In genomic region chrX:102832661-102833060, GRCh38 we compare ENCODE assay signal across 10 cellular contexts.
A peak's percentile ranks its signal among the peaks of the same experiment; 100 is the strongest.
DNase-seq lines count a peak whose midpoint lies in the region; ATAC-seq and TF ChIP-seq lines count a peak whose summit lies in the region.
"Had no signal": no experiment of that assay in that cellular context is flagged by ENCODE, and none has a peak within 500 bp of the region (broad histone marks: within the 10 kb centered on the region; RNA-seq: fewer than 3 reads in every experiment).

No MANE protein-coding gene starts in this region.

- no peaks in the 10 kb centered on the region for H3K9me3 Mint-ChIP-seq in activated naive CD8-positive, alpha-beta T cell treated with anti-CD3 and anti-CD28 coated beads for 36 hours
- H3K9me3 Mint-ChIP-seq: natural killer cell treated with Interleukin-12 subunit alpha and Interleukin-12 subunit beta and Interleukin-15 and Interleukin-18, amount 100 ng/mL, for 72 hours had no signal

- CTCF ChIA-PET in mammary epithelial cell (lab: Charles Lee; ENCODE audit: low non-redundant PET): no interaction called here

- H3K27me3 ChIP-seq in mammary epithelial cell (ENCODE audit: insufficient read depth, low read length): no peaks in the 10 kb centered on the region
- H3K27me3 ChIP-seq: Peyer's patch had no signal

- 76% methylated on average over 5 of the region's 5 CpGs for WGBS in mammary epithelial cell (ENCODE audit: low coverage, missing lambda C conversion rate)

- H4K20me1 ChIP-seq in mammary epithelial cell (ENCODE audit: insufficient read depth, low read length): no peaks in the 10 kb centered on the region

- no peak overlapping the region for H3K4me2 ChIP-seq in mammary epithelial cell (ENCODE audit: insufficient read depth, low read depth, low read length)

- dilution Hi-C loops in mammary epithelial cell (cut with HindIII; ENCODE audit: low sequenced_read_pairs): no loop called here

- in situ Hi-C loops in mammary epithelial cell (cut with MboI; ENCODE audit: low sequenced_read_pairs in 2 of 2): no loop called here

- H3K36me3 Mint-ChIP-seq in activated naive CD8-positive, alpha-beta T cell treated with anti-CD3 and anti-CD28 coated beads for 36 hours: peaks cover 17% of the 10 kb centered on the region
- H3K36me3 Mint-ChIP-seq: natural killer cell treated with Interleukin-12 subunit alpha and Interleukin-12 subunit beta and Interleukin-15 and Interleukin-18, amount 100 ng/mL, for 72 hours had no signal

- DNase-seq in COLO668 (lab: John Stamatoyannopoulos, UW; ENCODE audit: unreplicated experiment): peak; percentile 3
- DNase-seq in M059J (ENCODE audit: low read depth): peak; percentile 93
- peak; percentile 53 for DNase-seq in mammary epithelial cell
- DNase-seq in medulla oblongata (ENCODE audit: extremely low spot score): peak; percentile 5
- no peak for DNase-seq in GOT3 (lab: John Stamatoyannopoulos, UW)
- DNase-seq in activated naive CD8-positive, alpha-beta T cell treated with anti-CD3 and anti-CD28 coated beads for 36 hours: no peak
- DNase-seq in NCI-H345 (lab: John Stamatoyannopoulos, UW): no peak
- DNase-seq: Peyer's patch had no signal

- H3K27me3 Mint-ChIP-seq in activated naive CD8-positive, alpha-beta T cell treated with anti-CD3 and anti-CD28 coated beads for 36 hours: no peaks in the 10 kb centered on the region
- H3K27me3 Mint-ChIP-seq: natural killer cell treated with Interleukin-12 subunit alpha and Interleukin-12 subunit beta and Interleukin-15 and Interleukin-18, amount 100 ng/mL, for 72 hours had no signal

- no peak overlapping the region for H3K27ac ChIP-seq in mammary epithelial cell (ENCODE audit: insufficient read depth, low read depth, low read length)
- H3K27ac ChIP-seq: Peyer's patch had no signal

- H3K27ac Mint-ChIP-seq in activated naive CD8-positive, alpha-beta T cell treated with anti-CD3 and anti-CD28 coated beads for 36 hours: no peak overlapping the region
- H3K27ac Mint-ChIP-seq: natural killer cell treated with Interleukin-12 subunit alpha and Interleukin-12 subunit beta and Interleukin-15 and Interleukin-18, amount 100 ng/mL, for 72 hours had no signal

- H3K4me1 Mint-ChIP-seq in activated naive CD8-positive, alpha-beta T cell treated with anti-CD3 and anti-CD28 coated beads for 36 hours: no peaks in the 10 kb centered on the region

- H3K9me3 ChIP-seq in mammary epithelial cell (replicated peaks; ENCODE audit: insufficient read depth, low read length): no peaks in the 10 kb centered on the region
- H3K9me3 ChIP-seq: Peyer's patch had no signal

- no TSS peak for BruUV-seq in mammary epithelial cell (replicated peaks; lab: Mats Ljungman, UMichigan)

- no peak overlapping the region for H3K9ac ChIP-seq in mammary epithelial cell (ENCODE audit: insufficient read depth, low read length)

- H2AFZ ChIP-seq in mammary epithelial cell (ENCODE audit: low read depth, low read length): no peak overlapping the region

- no peaks in the 10 kb centered on the region for H3K36me3 ChIP-seq in mammary epithelial cell (ENCODE audit: insufficient read depth, low read length)
- H3K36me3 ChIP-seq: Peyer's patch had no signal

- no peak for TF ChIP-seq CTCF in mammary epithelial cell (conservative IDR thresholded peaks at IDR 0.05 in 1 of 2, IDR thresholded peaks at IDR 0.05 in 1 of 2; ENCODE audit: extremely low read depth in 1 of 2, insufficient read depth in 1 of 2, low read depth in 1 of 2, low read length in 2 of 2)

- H3K4me3 ChIP-seq in mammary epithelial cell (replicated peaks in 1 of 3; ENCODE audit: insufficient read depth in 1 of 3, low read depth in 2 of 3, low read length in 3 of 3): no peak overlapping the region
- H3K4me3 ChIP-seq: Peyer's patch had no signal

- no peaks in the 10 kb centered on the region for H3K79me2 ChIP-seq in mammary epithelial cell (ENCODE audit: insufficient read depth, low read length)

- no peak for ATAC-seq in HG03135 (IDR thresholded peaks at IDR 0.05; ENCODE audit: unreplicated experiment)
- ATAC-seq: natural killer cell treated with Interleukin-12 subunit alpha and Interleukin-12 subunit beta and Interleukin-15 and Interleukin-18, amount 100 ng/mL, for 72 hours had no signal

- H3K4me3 Mint-ChIP-seq in activated naive CD8-positive, alpha-beta T cell treated with anti-CD3 and anti-CD28 coated beads for 36 hours: no peak overlapping the region
- H3K4me3 Mint-ChIP-seq: natural killer cell treated with Interleukin-12 subunit alpha and Interleukin-12 subunit beta and Interleukin-15 and Interleukin-18, amount 100 ng/mL, for 72 hours had no signal

- H3K4me1 ChIP-seq in mammary epithelial cell (ENCODE audit: insufficient read depth, low read length): no peaks in the 10 kb centered on the region
- H3K4me1 ChIP-seq: Peyer's patch had no signal

- intact Hi-C loops in mammary epithelial cell (cut with micrococcal nuclease): no loop called here

Comparison
In these comparisons a context has a peak if more than half of its experiments do, and no peak if none do; other contexts are left out.
1. DNase-seq: peak in COLO668 (single experiment), M059J (single experiment), mammary epithelial cell (single experiment) and medulla oblongata (single experiment); none in GOT3 (single experiment), activated naive CD8-positive, alpha-beta T cell treated with anti-CD3 and anti-CD28 coated beads for 36 hours (single experiment) and NCI-H345 (single experiment).